Comparison of ENCODE assay signal across 18 cellular contexts in the genomic region with DNA sequence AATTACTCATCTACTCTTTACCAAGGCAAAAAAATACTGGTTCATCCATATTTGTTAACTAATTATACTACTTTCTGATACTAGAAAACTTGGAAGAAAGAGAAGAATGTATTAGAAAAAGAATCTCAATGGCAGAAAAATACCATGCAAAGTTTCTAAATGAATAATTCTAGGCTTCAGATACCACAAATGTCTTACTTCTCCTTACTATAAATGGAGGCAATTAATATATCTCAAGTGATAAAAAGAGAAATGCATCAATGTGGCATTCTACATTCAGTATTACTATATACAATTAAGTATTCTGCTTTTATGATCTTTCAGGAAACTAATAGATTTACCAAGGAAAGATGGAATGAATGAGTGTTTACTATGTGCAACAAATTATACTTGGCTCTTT.
A peak's percentile ranks its signal among the peaks of the same experiment; 100 is the strongest.
DNase-seq lines count a peak whose midpoint lies in the region; ATAC-seq and TF ChIP-seq lines count a peak whose summit lies in the region.
"Had no signal": no experiment of that assay in that cellular context is flagged by ENCODE, and none has a peak within 500 bp of the region (broad histone marks: within the 10 kb centered on the region; RNA-seq: fewer than 3 reads in every experiment).

No MANE protein-coding gene starts in this region.

- H3K4me1 Mint-ChIP-seq in stimulated activated naive B cell treated with anti-CD40 and anti-IgM and Interleukin-4, amounts not matched to agents 10 μg/mL and 1 μg/mL and 100 μg/mL, for 72 hours: peaks cover 12 to 27% of the 10 kb centered on the region in 2 donors

- no peak overlapping the region for H3K27ac Mint-ChIP-seq in stimulated activated naive B cell treated with anti-CD40 and anti-IgM and Interleukin-4, amounts not matched to agents 10 μg/mL and 1 μg/mL and 100 μg/mL, for 72 hours
- H3K27ac Mint-ChIP-seq: B cell; CD8-positive, alpha-beta T cell had no signal

- H3K27me3 Mint-ChIP-seq in stimulated activated naive B cell treated with anti-CD40 and anti-IgM and Interleukin-4, amounts not matched to agents 10 μg/mL and 1 μg/mL and 100 μg/mL, for 72 hours: no peaks in the 10 kb centered on the region
- H3K27me3 Mint-ChIP-seq: B cell; CD4-positive, alpha-beta T cell had no signal

- peaks cover 30 to 39% of the 10 kb centered on the region in 2 donors for H3K36me3 Mint-ChIP-seq in stimulated activated naive B cell treated with anti-CD40 and anti-IgM and Interleukin-4, amounts not matched to agents 10 μg/mL and 1 μg/mL and 100 μg/mL, for 72 hours

- H3K9ac ChIP-seq in OCI-LY3 (ENCODE audit: low read length): no peak overlapping the region
- H3K9ac ChIP-seq: BLaER1 treated with 17β-estradiol and CSF1 and Interleukin-3, amounts not matched to agents 10 nM and 100 nM had no signal

- intact Hi-C loops in tibial artery (cut with DNase I; ENCODE audit: low total_unique reads): no loop called here

- no peak overlapping the region for H3K4me3 ChIP-seq in OCI-LY3 (ENCODE audit: low read length)
- H3K4me3 ChIP-seq in tibial artery: no peak overlapping the region
- H3K4me3 ChIP-seq: A549; BLaER1 treated with 17β-estradiol and CSF1 and Interleukin-3, amounts not matched to agents 10 nM and 100 nM had no signal

- DNase-seq in EH (ENCODE audit: low read depth) (peak; percentile 8), tibial artery (no peak)
- no peak for DNase-seq in stimulated activated naive B cell treated with anti-CD40 and anti-IgM and Interleukin-4, amounts not matched to agents 10 μg/mL and 1 μg/mL and 100 μg/mL, for 72 hours
- no peak for DNase-seq in stimulated activated CD4-positive, alpha-beta T cell treated with anti-CD3 and anti-CD28 coated beads, Interleukin-2, amount 100 ng/mL, for 48 hours
- DNase-seq: AML-193; Caco-2; Calu3; CD4-positive, alpha-beta T cell; CD8-positive, alpha-beta T cell; DMS79 treated with DMSO at 0.1 percent for 48 hours; EL; GDM1 had no signal

- peaks cover 7% of the 10 kb centered on the region; the same call in 1 of the 2 replicates for H4K20me1 ChIP-seq in OCI-LY3 (ENCODE audit: insufficient read depth, low read length)

- H3K4me3 Mint-ChIP-seq in stimulated activated naive B cell treated with anti-CD40 and anti-IgM and Interleukin-4, amounts not matched to agents 10 μg/mL and 1 μg/mL and 100 μg/mL, for 72 hours: peak overlapping the region in 1 of 2 donors; percentile 16
- H3K4me3 Mint-ChIP-seq: B cell; CD4-positive, alpha-beta T cell; CD8-positive, alpha-beta T cell had no signal

- peak overlapping the region; percentile 1; the same call in 1 of the 2 replicates for H3K4me2 ChIP-seq in OCI-LY3 (ENCODE audit: low read length)
- H3K4me2 ChIP-seq: A549; BLaER1 treated with 17β-estradiol and CSF1 and Interleukin-3, amounts not matched to agents 10 nM and 100 nM had no signal

- H3K27ac ChIP-seq in OCI-LY3 (ENCODE audit: low read length): no peak overlapping the region
- no peak overlapping the region for H3K27ac ChIP-seq in tibial artery
- H3K27ac ChIP-seq: 22Rv1; A549; BLaER1 treated with 17β-estradiol and CSF1 and Interleukin-3, amounts not matched to agents 10 nM and 100 nM; C4-2B had no signal

- peak; percentile 59 to 71 for ATAC-seq in stimulated activated naive B cell treated with anti-CD40 and anti-IgM and Interleukin-4, amounts not matched to agents 10 μg/mL and 1 μg/mL and 100 μg/mL, for 72 hours (replicated peaks)
- ATAC-seq: A549; CD8-positive, alpha-beta T cell had no signal

- H3K9me3 Mint-ChIP-seq in stimulated activated naive B cell treated with anti-CD40 and anti-IgM and Interleukin-4, amounts not matched to agents 10 μg/mL and 1 μg/mL and 100 μg/mL, for 72 hours: no peaks in the 10 kb centered on the region
- H3K9me3 Mint-ChIP-seq: CD4-positive, alpha-beta T cell; CD8-positive, alpha-beta T cell had no signal

- H3K9me3 ChIP-seq in OCI-LY3 (ENCODE audit: insufficient read depth, low read length) (no peaks in the 10 kb centered on the region), tibial artery (no peaks in the 10 kb centered on the region)
- H3K9me3 ChIP-seq: A549; BLaER1 treated with 17β-estradiol and CSF1 and Interleukin-3, amounts not matched to agents 10 nM and 100 nM; Caco-2 had no signal

- TF ChIP-seq CTCF in OCI-LY3 (IDR thresholded peaks at IDR 0.05; ENCODE audit: low read depth, low read length): no peak
- TF ChIP-seq CTCF in tibial artery (IDR thresholded peaks at IDR 0.05): no peak

- no peak overlapping the region for H2AFZ ChIP-seq in OCI-LY3 (ENCODE audit: low read depth, low read length)

- H3K79me2 ChIP-seq in OCI-LY3 (ENCODE audit: low read length): no peaks in the 10 kb centered on the region

- H3K4me1 ChIP-seq in OCI-LY3 (ENCODE audit: low read length) (peaks cover 31% of the 10 kb centered on the region), tibial artery (peaks cover 0 to 8% (median 0%) of the 10 kb centered on the region in 4 donors)

- H3K27me3 ChIP-seq in OCI-LY3 (ENCODE audit: low read depth, low read length) (no peaks in the 10 kb centered on the region), tibial artery (no peaks in the 10 kb centered on the region)
- H3K27me3 ChIP-seq: BLaER1 treated with 17β-estradiol and CSF1 and Interleukin-3, amounts not matched to agents 10 nM and 100 nM had no signal

- H3K36me3 ChIP-seq in OCI-LY3 (replicated peaks; ENCODE audit: low read depth, low read length) (peaks cover 35% of the 10 kb centered on the region), tibial artery (peaks cover 13 to 58% (median 37%) of the 10 kb centered on the region in 3 donors)
